Comparison of ENCODE assay signal across 12 cellular contexts in the genomic region with DNA sequence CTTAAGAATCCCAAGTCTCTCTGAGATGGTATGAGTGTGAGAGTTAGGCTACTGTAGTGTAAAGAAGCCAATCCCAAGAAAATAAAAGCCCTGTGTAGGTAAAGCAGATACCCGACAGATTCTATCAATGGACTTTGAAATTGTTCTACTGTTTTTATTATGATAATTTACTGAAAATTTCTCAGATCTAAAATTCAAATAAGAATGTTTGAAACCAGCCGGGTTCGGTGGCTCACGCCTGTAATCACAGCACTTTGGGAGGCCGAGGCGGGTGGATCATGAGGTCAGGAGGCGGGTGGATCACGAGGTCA.
A peak's percentile ranks its signal among the peaks of the same experiment; 100 is the strongest.
DNase-seq lines count a peak whose midpoint lies in the region; ATAC-seq and TF ChIP-seq lines count a peak whose summit lies in the region.
"Had no signal": no experiment of that assay in that cellular context is flagged by ENCODE, and none has a peak within 500 bp of the region (broad histone marks: within the 10 kb centered on the region; RNA-seq: fewer than 3 reads in every experiment).

No MANE protein-coding gene starts in this region.

- TF ChIP-seq CTCF in natural killer cell (IDR thresholded peaks at IDR 0.05) (peak; percentile 5), PC-3 (conservative IDR thresholded peaks at IDR 0.05; ENCODE audit: low read depth, low read length) (no peak; the same call in 1 of the 2 replicates), esophagus squamous epithelium (IDR thresholded peaks at IDR 0.05) (no peak), Caco-2 (IDR thresholded peaks at IDR 0.05; ENCODE audit: insufficient read depth in 1 of 2, low read depth in 1 of 2, low read length in 1 of 2, severe bottlenecking in 1 of 2, unreplicated experiment in 1 of 2) (no peak)

- no peak overlapping the region for H3K4ac ChIP-seq in mesenchymal stem cell (ENCODE audit: low read depth in 1 of 2, low read length in 2 of 2)

- H3F3A ChIP-seq in PC-3 (ENCODE audit: low read length, unreplicated experiment), result no peaks in the 10 kb centered on the region

- no peaks in the 10 kb centered on the region for H3K9me3 ChIP-seq in PC-3 (ENCODE audit: low read length)
- no peaks in the 10 kb centered on the region for H3K9me3 ChIP-seq in mesenchymal stem cell (ENCODE audit: control insufficient read depth, low read length)
- H3K9me3 ChIP-seq in esophagus squamous epithelium, result no peaks in the 10 kb centered on the region
- no peaks in the 10 kb centered on the region for H3K9me3 ChIP-seq in Caco-2
- H3K9me3 ChIP-seq: MG63 had no signal

- no peaks in the 10 kb centered on the region for H3K9me3 Mint-ChIP-seq in natural killer cell
- no peaks in the 10 kb centered on the region for H3K9me3 Mint-ChIP-seq in natural killer cell treated with Interleukin-12 subunit alpha and Interleukin-12 subunit beta and Interleukin-15 and Interleukin-18, amount 100 ng/mL, for 72 hours
- H3K9me3 Mint-ChIP-seq in Caco-2 (ENCODE audit: unreplicated experiment), result no peaks in the 10 kb centered on the region

- no peak overlapping the region for H2AK5ac ChIP-seq in mesenchymal stem cell (ENCODE audit: low read length, severe bottlenecking)

- H3K4me2 ChIP-seq in PC-3 (ENCODE audit: low read length) (peak overlapping the region; percentile 83), mesenchymal stem cell (ENCODE audit: low read length, poor library complexity, severe bottlenecking) (no peak overlapping the region)

- H3K4me3 Mint-ChIP-seq in natural killer cell (no peak overlapping the region), Caco-2 (ENCODE audit: unreplicated experiment) (no peak overlapping the region)
- H3K4me3 Mint-ChIP-seq in natural killer cell treated with Interleukin-12 subunit alpha and Interleukin-12 subunit beta and Interleukin-15 and Interleukin-18, amount 100 ng/mL, for 72 hours, result no peak overlapping the region

- no peaks in the 10 kb centered on the region for H4K20me1 ChIP-seq in PC-3 (ENCODE audit: low read length)

- H3K4me1 ChIP-seq in PC-3 (ENCODE audit: insufficient read depth, low read length) (no peaks in the 10 kb centered on the region), mesenchymal stem cell (ENCODE audit: control insufficient read depth, insufficient read depth, low read depth, low read length) (peaks cover 4% of the 10 kb centered on the region), esophagus squamous epithelium (peaks cover 0 to 17% (median 0%) of the 10 kb centered on the region in 3 donors), Caco-2 (no peaks in the 10 kb centered on the region)

- TF ChIP-seq POLR2A in esophagus squamous epithelium (IDR thresholded peaks at IDR 0.05), result no peak

- H3K23ac ChIP-seq in mesenchymal stem cell (ENCODE audit: low read length in 2 of 2), result no peak overlapping the region

- peaks cover 23% of the 10 kb centered on the region for H3K27me3 ChIP-seq in PC-3 (ENCODE audit: low read length)
- peaks cover 10 to 21% of the 10 kb centered on the region in 2 experiments for H3K27me3 ChIP-seq in mesenchymal stem cell (ENCODE audit: control insufficient read depth in 1 of 2, insufficient read depth in 1 of 2, low read length in 2 of 2)
- H3K27me3 ChIP-seq in esophagus squamous epithelium, result peaks cover 0 to 24% (median 0%) of the 10 kb centered on the region in 4 donors
- H3K27me3 ChIP-seq in Caco-2 (replicated peaks; ENCODE audit: control insufficient read depth, insufficient read depth, low read length), result no peaks in the 10 kb centered on the region
- H3K27me3 ChIP-seq: MG63 had no signal

- H4K91ac ChIP-seq in mesenchymal stem cell (ENCODE audit: low read length), result no peak overlapping the region

- intact Hi-C loops in natural killer cell (cut with micrococcal nuclease), result no loop called here
- intact Hi-C loops in PC-3 (cut with micrococcal nuclease), result loop anchor here (1.0 to 10.0 kb wide), 4 partner anchors 71 to 934 kb away; no protein-coding TSS in a partner anchor
- intact Hi-C loops in esophagus squamous epithelium (cut with DNase I), result no loop called here
- intact Hi-C loops in Caco-2 (cut with micrococcal nuclease; ENCODE audit: unreplicated experiment), result loop anchor here (1.0 to 5.0 kb wide), 4 partner anchors 50 to 937 kb away; no protein-coding TSS in a partner anchor

- no peak overlapping the region for H3K27ac ChIP-seq in PC-3 (ENCODE audit: low read length)
- no peak overlapping the region for H3K27ac ChIP-seq in mesenchymal stem cell (ENCODE audit: low read length, poor library complexity, severe bottlenecking)
- H3K27ac ChIP-seq in esophagus squamous epithelium, result no peak overlapping the region
- H3K27ac ChIP-seq: GM23248 had no signal

- no peak overlapping the region for H2BK15ac ChIP-seq in mesenchymal stem cell (ENCODE audit: low read depth, poor library complexity, severe bottlenecking)

- H3K9me2 ChIP-seq in PC-3 (replicated peaks; ENCODE audit: low read length), result no peaks in the 10 kb centered on the region

- H3K4me3 ChIP-seq in PC-3 (ENCODE audit: low read length), result peak overlapping the region; percentile 60; the same call in 1 of the 2 replicates
- H3K4me3 ChIP-seq in mesenchymal stem cell (ENCODE audit: insufficient read depth in 1 of 2, low read depth in 1 of 2, low read length in 2 of 2), result no peak overlapping the region
- H3K4me3 ChIP-seq in esophagus squamous epithelium, result peak overlapping the region in 1 of 4 donors; percentile 56
- no peak overlapping the region for H3K4me3 ChIP-seq in Caco-2 (ENCODE audit: low read depth, low read length)
- H3K4me3 ChIP-seq: GM12878 had no signal

- no peaks in the 10 kb centered on the region for H3K79me2 ChIP-seq in PC-3 (ENCODE audit: low read length)

- WGBS in mesenchymal stem cell, result 78% methylated on average over 5 of the region's 8 CpGs
- WGBS in esophagus squamous epithelium, 2 donors, result 75 to 83% methylated on average over 8 of the region's 8 CpGs

- H2BK12ac ChIP-seq in mesenchymal stem cell (ENCODE audit: low read length in 2 of 2), result no peak overlapping the region

- no peak overlapping the region for H3K18ac ChIP-seq in mesenchymal stem cell (ENCODE audit: low read depth in 1 of 2, low read length in 2 of 2)

- H2BK120ac ChIP-seq in mesenchymal stem cell (ENCODE audit: low read depth, low read length), result no peak overlapping the region

- no peak for DNase-seq in natural killer cell
- DNase-seq in natural killer cell treated with Interleukin-12 subunit alpha and Interleukin-12 subunit beta and Interleukin-15 and Interleukin-18, amount 100 ng/mL, for 72 hours (ENCODE audit: low spot score), result no peak
- DNase-seq in PC-3, result no peak
- DNase-seq in mesenchymal stem cell, result no peak
- DNase-seq in esophagus squamous epithelium (lab: John Stamatoyannopoulos, UW), result no peak
- DNase-seq in RKO (ENCODE audit: low spot score), result no peak
- no peak for DNase-seq in Caco-2

- BruUV-seq in PC-3 (replicated peaks; lab: Mats Ljungman, UMichigan) (no TSS peak), Caco-2 (replicated peaks; lab: Mats Ljungman, UMichigan) (no TSS peak)

- no peak overlapping the region for H3K9ac ChIP-seq in PC-3 (ENCODE audit: low read length)
- H3K9ac ChIP-seq in mesenchymal stem cell (ENCODE audit: low read length), result peak overlapping the region; percentile 46

- peaks cover 6 to 15% of the 10 kb centered on the region in 2 donors for H3K27me3 Mint-ChIP-seq in natural killer cell (ENCODE audit: low read depth in 2 of 2)
- H3K27me3 Mint-ChIP-seq in natural killer cell treated with Interleukin-12 subunit alpha and Interleukin-12 subunit beta and Interleukin-15 and Interleukin-18, amount 100 ng/mL, for 72 hours, result peaks cover 9 to 16% of the 10 kb centered on the region in 2 donors
- peaks cover 9% of the 10 kb centered on the region for H3K27me3 Mint-ChIP-seq in Caco-2 (ENCODE audit: insufficient read depth, unreplicated experiment)

- H3K27ac Mint-ChIP-seq in natural killer cell, result no peak overlapping the region
- H3K27ac Mint-ChIP-seq in natural killer cell treated with Interleukin-12 subunit alpha and Interleukin-12 subunit beta and Interleukin-15 and Interleukin-18, amount 100 ng/mL, for 72 hours, result no peak overlapping the region
- H3K27ac Mint-ChIP-seq in Caco-2 (ENCODE audit: unreplicated experiment), result no peak overlapping the region
- H3K27ac Mint-ChIP-seq: CD4-positive, CD25-positive, alpha-beta regulatory T cell had no signal

- H2BK5ac ChIP-seq in mesenchymal stem cell (ENCODE audit: low read depth, low read length, poor library complexity, severe bottlenecking), result no peak overlapping the region

- no peaks in the 10 kb centered on the region for H3K36me3 Mint-ChIP-seq in natural killer cell
- no peaks in the 10 kb centered on the region for H3K36me3 Mint-ChIP-seq in natural killer cell treated with Interleukin-12 subunit alpha and Interleukin-12 subunit beta and Interleukin-15 and Interleukin-18, amount 100 ng/mL, for 72 hours
- H3K36me3 Mint-ChIP-seq in Caco-2 (ENCODE audit: insufficient read depth, unreplicated experiment), result no peaks in the 10 kb centered on the region
- H3K36me3 Mint-ChIP-seq: CD4-positive, CD25-positive, alpha-beta regulatory T cell had no signal

- H3K4me1 Mint-ChIP-seq in natural killer cell (peaks cover 4 to 5% of the 10 kb centered on the region in 2 donors), Caco-2 (ENCODE audit: low read depth, unreplicated experiment) (no peaks in the 10 kb centered on the region)
- H3K4me1 Mint-ChIP-seq in natural killer cell treated with Interleukin-12 subunit alpha and Interleukin-12 subunit beta and Interleukin-15 and Interleukin-18, amount 100 ng/mL, for 72 hours (ENCODE audit: low read depth in 2 of 2), result peaks cover 0 to 3% of the 10 kb centered on the region in 2 donors

- no peak overlapping the region for H4K8ac ChIP-seq in mesenchymal stem cell (ENCODE audit: low read length)

- POLR2A ChIA-PET in PC-3 (lab: Charles Lee; ENCODE audit: unreplicated experiment), result interaction anchor here (0.7 kb wide), 1 partner anchor 28 kb away, joined by 5 read pairs; no protein-coding TSS in a partner anchor
- POLR2A ChIA-PET in Caco-2 (lab: Charles Lee), result no interaction called here

- CTCF ChIA-PET in PC-3 (lab: Charles Lee), result interaction anchor here (0.7 to 2.3 kb wide), 3 partner anchors 46 to 70 kb away, joined by 3 to 25 read pairs (median 8); no protein-coding TSS in a partner anchor
- CTCF ChIA-PET in Caco-2 (lab: Charles Lee), result interaction anchor here (0.7 to 2.4 kb wide), 6 partner anchors 10 to 794 kb away, joined by 3 to 15 read pairs (median 3); no protein-coding TSS in a partner anchor

- H2AFZ ChIP-seq in PC-3 (ENCODE audit: low read length), result peak overlapping the region; percentile 88
- H2AFZ ChIP-seq in mesenchymal stem cell (ENCODE audit: low read depth, low read length), result no peak overlapping the region

- H3K79me1 ChIP-seq in mesenchymal stem cell (replicated peaks; ENCODE audit: low read length, poor library complexity, severe bottlenecking), result no peaks in the 10 kb centered on the region

- ATAC-seq in natural killer cell, result no peak
- ATAC-seq in natural killer cell treated with Interleukin-12 subunit alpha and Interleukin-12 subunit beta and Interleukin-15 and Interleukin-18, amount 100 ng/mL, for 72 hours, result no peak
- no peak for ATAC-seq in PC-3
- ATAC-seq in HG03432 (IDR thresholded peaks at IDR 0.05; ENCODE audit: unreplicated experiment), result no peak

- H3K14ac ChIP-seq in mesenchymal stem cell (ENCODE audit: low read length in 2 of 2), result no peak overlapping the region

- no peaks in the 10 kb centered on the region for H3K36me3 ChIP-seq in PC-3 (ENCODE audit: low read depth, low read length)
- no peaks in the 10 kb centered on the region for H3K36me3 ChIP-seq in mesenchymal stem cell (ENCODE audit: control insufficient read depth in 1 of 2, insufficient read depth in 2 of 2, low read depth in 1 of 2, low read length in 2 of 2)
- H3K36me3 ChIP-seq in esophagus squamous epithelium, result no peaks in the 10 kb centered on the region
- no peaks in the 10 kb centered on the region for H3K36me3 ChIP-seq in Caco-2 (ENCODE audit: control insufficient read depth, insufficient read depth, low read length)
- H3K36me3 ChIP-seq: MG63 had no signal

Comparison
In these comparisons a context has a peak if more than half of its experiments do, and no peak if none do; other contexts are left out.
1. intact Hi-C loops: an anchor here in PC-3 (1.0 to 10.0 kb wide) and Caco-2 (1.0 to 5.0 kb wide); none called in natural killer cell and esophagus squamous epithelium.